In genomic region chr5:131252824-131253171, GRCh38 we compare ENCODE assay signal across 8 cellular contexts. TPM values are rescaled to one million over a fixed set of nuclear protein-coding genes. Genes with fewer than 3 reads are reported as not detected.
DNase-seq lines count a peak whose midpoint lies in the region; ATAC-seq, FAIRE-seq and TF ChIP-seq lines count a peak whose summit lies in the region.

No MANE protein-coding gene starts in this region.

- H3K79me2 ChIP-seq in GM12878 (ENCODE audit: control insufficient read depth, insufficient read depth, low read length), result peaks cover 37% of the 10 kb centered on the region

- no TSS peak for BruUV-seq in GM12878 (replicated peaks; lab: Mats Ljungman, UMichigan)

- H3K4me2 ChIP-seq in GM12878 (ENCODE audit: control insufficient read depth, insufficient read depth), result peak overlapping the region; percentile 79

- peaks cover 2% of the 10 kb centered on the region for H3K36me3 Mint-ChIP-seq in T-helper 17 cell (ENCODE audit: low read depth)
- H3K36me3 Mint-ChIP-seq in osteocyte (ENCODE audit: unreplicated experiment), result no peaks in the 10 kb centered on the region

- FAIRE-seq in GM12878 (lab: Jason Lieb, UNC), result no peak

- H3K27me3 Mint-ChIP-seq in T-helper 17 cell (no peaks in the 10 kb centered on the region), osteocyte (ENCODE audit: unreplicated experiment) (no peaks in the 10 kb centered on the region)

- no peaks in the 10 kb centered on the region for H4K20me1 ChIP-seq in GM12878 (ENCODE audit: control insufficient read depth, insufficient read depth)

- WGBS in GM12878 (ENCODE audit: insufficient coverage, insufficient replicate concordance, low lambda C conversion rate, missing lambda C conversion rate), result 0% methylated on average over 6 of the region's 6 CpGs
- 9 to 23% (median 12%) methylated on average over 6 of the region's 6 CpGs for WGBS in spleen, 5 donors

- DNase-seq in T-helper 17 cell (peak; percentile 55 to 74 (median 65)), GM12878 (ENCODE audit: low read depth, low spot score) (peak; percentile 81), spleen (peak; percentile 93), NCI-H1092 treated with DMSO at 0.1 percent for 48 hours (lab: John Stamatoyannopoulos, UW) (no peak), osteocyte (ENCODE audit: extremely low spot score, unreplicated experiment) (no peak), cerebellar nuclear complex (lab: John Stamatoyannopoulos, UW) (no peak)

- H3K27ac ChIP-seq in GM12878 (ENCODE audit: control insufficient read depth, insufficient read depth) (peak overlapping the region; percentile 80), spleen (peak overlapping the region; percentile 81 to 100 (median 94))

- SMC1A ChIA-PET in GM12878 (lab: Charles Lee; ENCODE audit: uncharacterized antibody, unreplicated experiment), result interaction anchor here (0.7 to 41.3 kb wide), 12 partner anchors 11 to 138 kb away, joined by 3 to 1218 read pairs (median 6); partner anchors contain the start of gene CDC42SE2

- 0 out of 2 replicates have a peak, but pooled peaks have one; percentile 14 for TF ChIP-seq RAD21 in GM12878 (IDR thresholded peaks at IDR 0.05; ENCODE audit: insufficient read depth, low read depth, low read length)

- CTCF ChIA-PET in GM12878 (lab: Yijun Ruan, JAX), result interaction anchor here (0.7 to 1.6 kb wide), 7 partner anchors 10 to 129 kb away, joined by 3 to 10 read pairs (median 4); partner anchors contain the start of gene CDC42SE2

- H3K36me3 ChIP-seq in GM12878 (ENCODE audit: control insufficient read depth in 2 of 2, insufficient read depth in 2 of 2, low read length in 1 of 2) (peaks cover 0 to 4% of the 10 kb centered on the region in 2 experiments; a peak in 1 of 4 replicates), spleen (no peaks in the 10 kb centered on the region)

- H3K4me1 Mint-ChIP-seq in T-helper 17 cell (peaks cover 43% of the 10 kb centered on the region), osteocyte (ENCODE audit: unreplicated experiment) (no peaks in the 10 kb centered on the region)

- no peaks in the 10 kb centered on the region for H3K9me3 Mint-ChIP-seq in osteocyte (ENCODE audit: unreplicated experiment)

- H3K4me3 Mint-ChIP-seq in T-helper 17 cell, result peak overlapping the region; percentile 95
- H3K4me3 Mint-ChIP-seq in osteocyte (ENCODE audit: unreplicated experiment), result no peak overlapping the region

- H3K27me3 ChIP-seq in GM12878 (replicated peaks in 1 of 2; ENCODE audit: control insufficient read depth in 2 of 2, insufficient read depth in 2 of 2, low read length in 1 of 2), result no peaks in the 10 kb centered on the region
- H3K27me3 ChIP-seq in spleen (replicated peaks in 1 of 7), result no peaks in the 10 kb centered on the region

- H3K4me3 ChIP-seq in GM12878, result peak overlapping the region; percentile 38; the same call in 1 of the 2 replicates
- H3K4me3 ChIP-seq in spleen, result peak overlapping the region; percentile 18 to 72 (median 35)

- H2AFZ ChIP-seq in GM12878 (ENCODE audit: control insufficient read depth, low read depth, low read length), result peak overlapping the region; percentile 66

- ATAC-seq in GM18870 (IDR thresholded peaks at IDR 0.05; ENCODE audit: unreplicated experiment) (peak; percentile 84), HG03045 (IDR thresholded peaks at IDR 0.05; ENCODE audit: unreplicated experiment) (peak; percentile 74), T-helper 17 cell (peak; percentile 86), GM12878 (peak; percentile 79)

- H3K27ac Mint-ChIP-seq in T-helper 17 cell (peak overlapping the region; percentile 99), osteocyte (ENCODE audit: unreplicated experiment) (no peak overlapping the region)

- H3K4me1 ChIP-seq in GM12878 (ENCODE audit: control insufficient read depth, insufficient read depth, low read length) (peaks cover 46% of the 10 kb centered on the region), spleen (peaks cover 17 to 94% (median 72%) of the 10 kb centered on the region in 6 donors)

- 0 out of 4 replicates have a peak, but pooled peaks of 1 of the 2 experiments have one; percentile 30 for TF ChIP-seq EP300 in GM12878 (IDR thresholded peaks at IDR 0.05; ENCODE audit: borderline replicate concordance in 1 of 2, control insufficient read depth in 1 of 2, low read depth in 2 of 2, low read length in 2 of 2)

- TF ChIP-seq POLR2A in GM12878 (IDR thresholded peaks at IDR 0.05; ENCODE audit: low read depth, low read length) (peak; percentile 72), spleen (IDR thresholded peaks at IDR 0.05) (peak in 2 of 3 donors; percentile 70 to 88)

- no peak for TF ChIP-seq CTCF in GM12878 (IDR thresholded peaks at IDR 0.05 in 2 of 3, conservative IDR thresholded peaks at IDR 0.05 in 1 of 3; ENCODE audit: control insufficient read depth in 2 of 3, extremely low read depth in 1 of 3, insufficient read depth in 1 of 3, low read depth in 3 of 3, low read length in 3 of 3)
- TF ChIP-seq CTCF in spleen (IDR thresholded peaks at IDR 0.05 in 8 of 11, conservative IDR thresholded peaks at IDR 0.05 in 3 of 11), result peak in 2 of 11 experiments; percentile 13 to 23
- TF ChIP-seq CTCF in osteocyte (IDR thresholded peaks at IDR 0.05), result no peak

- POLR2A ChIA-PET in GM12878 (lab: Charles Lee), result interaction anchor here (1.0 to 10.7 kb wide), 8 partner anchors 11 to 1039 kb away, joined by 3 to 141 read pairs (median 4); partner anchors contain the start of gene CDC42SE2

- in situ Hi-C loops in GM12878 (cut with MboI), result no loop called here

- H3K9me3 ChIP-seq in T-helper 17 cell (ENCODE audit: control insufficient read depth, low read length, poor library complexity, severe bottlenecking) (no peaks in the 10 kb centered on the region), GM12878 (replicated peaks; ENCODE audit: control insufficient read depth, insufficient read depth, low read length) (no peaks in the 10 kb centered on the region), spleen (no peaks in the 10 kb centered on the region)

- intact Hi-C loops in GM12878 (cut with micrococcal nuclease; ENCODE audit: unreplicated experiment) (no loop called here), spleen (cut with DNase I; ENCODE audit: low total_unique reads) (no loop called here)

- peak overlapping the region; percentile 49 for H3K9ac ChIP-seq in GM12878 (ENCODE audit: control insufficient read depth, insufficient read depth, low read length)

- RAD21 ChIA-PET in GM12878 (lab: Charles Lee; ENCODE audit: unreplicated experiment), result interaction anchor here (0.7 to 13.6 kb wide), 11 partner anchors 12 to 129 kb away, joined by 3 to 161 read pairs (median 4); partner anchors contain the start of gene CDC42SE2

TF ChIP-seq in GM12878, 131 proteins besides CTCF, POLR2A, EP300 and RAD21 (continues in another document):
- no peak for TF ChIP-seq JUNB (IDR thresholded peaks at IDR 0.05)
- TF ChIP-seq STAT3 (IDR thresholded peaks at IDR 0.05; ENCODE audit: low read depth, low read length), result no peak
- TF ChIP-seq EZH2 (IDR thresholded peaks at IDR 0.05; ENCODE audit: borderline replicate concordance, control insufficient read depth, low read depth, low read length), result no peak
- no peak for TF ChIP-seq ZNF592 (IDR thresholded peaks at IDR 0.05)
- peak; percentile 76; the same call in 1 of the 2 replicates for TF ChIP-seq ZBED1 (IDR thresholded peaks at IDR 0.05; ENCODE audit: borderline replicate concordance)

RNA-seq across cellular contexts. Expression of gene CDC42SE2, which starts 11.1 kb away (rescaled TPM):
- total RNA-seq in T-helper 17 cell (100 to 1,000 TPM; 215 to 245 TPM), GM12878 (2014; rRNA removed) (81.7 and 101 TPM in 2 replicates), GM12878 (2014; rRNA removed; fragmentation: Illumina TruSeq; extraction: Trizol) (90.7 and 91.1 TPM in 2 replicates), GM12878 (2021) (75.6 and 76.0 TPM in 2 replicates), spleen (100 to 1,000 TPM in 5 of 7 donors, 10 to 100 TPM in 2; 85.3 to 128 (median 113) TPM), osteocyte (21.6 and 22.9 TPM in 2 replicates)
- 137 and 144 TPM in 2 replicates for total RNA-seq in GM12878 (2013; cell fraction: nucleolus; rRNA removed)
- polyA plus RNA-seq in GM12878 (2011; ENCODE audit: low read depth), result 54.3 TPM
- polyA plus RNA-seq in GM12878 (2011; rRNA removed) (148 and 215 TPM in 2 replicates), GM12878 (2014; fragmentation: Illumina TruSeq; extraction: Trizol) (75.2 and 106 TPM in 2 replicates), GM12878 (2014; fragmentation: Nextera tagmentation; extraction: Ambion mirVana) (10 to 100 TPM; 57.0 to 78.8 TPM), GM12878 (2014; rRNA removed) (57.2 and 62.0 TPM in 2 replicates), GM12878 (2016; fragmentation: Nextera tagmentation; extraction: Ambion mirVana) (100 to 1,000 TPM; 113 to 116 TPM), spleen (10 to 100 TPM; 49.6 to 64.6 (median 56.7) TPM)
- 43.4 and 63.0 TPM in 2 replicates for polyA plus RNA-seq in GM12878 (2011; cell fraction: cytosol; rRNA removed)
- 39.5 and 43.8 TPM in 2 replicates for polyA plus RNA-seq in GM12878 (2011; cell fraction: nucleus; rRNA removed)
- 80.9 and 89.2 TPM in 2 replicates for polyA plus RNA-seq in GM12878 (2012)
- polyA minus RNA-seq in GM12878 (2011; rRNA and poly(A)+ RNA removed), result 107 and 140 TPM in 2 replicates
- 46.4 and 47.3 TPM in 2 replicates for polyA minus RNA-seq in GM12878 (2011; cell fraction: cytosol; rRNA and poly(A)+ RNA removed)
- 30.0 and 58.6 TPM in 2 replicates for polyA minus RNA-seq in GM12878 (2011; cell fraction: nucleus; rRNA and poly(A)+ RNA removed)

Comparison
In these comparisons a context has a peak if more than half of its experiments do, and no peak if none do; other contexts are left out.
1. DNase-seq: peak in T-helper 17 cell (3 of 3), GM12878 (single experiment) and spleen (single experiment); none in NCI-H1092 treated with DMSO at 0.1 percent for 48 hours (single experiment), osteocyte (single experiment) and cerebellar nuclear complex (0 of 2).
2. Peak in every context shown above with its lines, with median percentiles within 50 percentile points of each other: ATAC-seq.